In the genomic region with DNA sequence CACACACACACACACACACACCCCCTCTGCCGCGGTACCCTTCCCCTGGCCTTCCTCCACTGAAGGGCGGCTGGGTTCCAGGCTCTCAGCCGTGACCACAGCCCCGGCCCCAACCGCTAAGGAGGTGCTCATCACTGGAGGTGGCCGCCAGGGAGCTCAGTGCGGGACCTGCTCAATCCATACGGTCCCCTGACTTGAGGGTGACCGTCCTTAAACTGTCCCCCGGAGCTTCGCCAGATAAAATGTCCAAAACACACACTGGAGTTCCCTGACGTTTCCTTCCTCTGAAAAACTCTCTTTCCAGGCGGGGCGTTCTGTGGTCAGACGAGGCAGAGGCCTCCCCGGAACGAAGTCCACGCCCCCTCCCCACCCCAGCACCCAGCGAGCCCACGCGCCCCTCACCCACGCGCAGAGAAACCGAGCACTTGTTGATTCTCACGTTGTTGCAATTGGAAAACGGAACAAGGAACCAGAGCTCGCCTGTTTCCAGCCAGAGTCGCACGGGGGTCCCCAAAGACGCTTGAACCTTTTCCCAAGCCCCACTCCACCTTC, we compare ENCODE assay signal across 8 cellular contexts. TPM values are rescaled to one million over a fixed set of nuclear protein-coding genes. Genes with fewer than 3 reads are reported as not detected.
DNase-seq lines count a peak whose midpoint lies in the region; ATAC-seq, FAIRE-seq and TF ChIP-seq lines count a peak whose summit lies in the region.

No MANE protein-coding gene starts in this region.

- in situ Hi-C loops in GM12878 (cut with MboI) = no loop called here

- H3K9me3 ChIP-seq in GM12878 (replicated peaks; ENCODE audit: control insufficient read depth, insufficient read depth, low read length) (no peaks in the 10 kb centered on the region; the same call in 2 of the 3 replicates), keratinocyte (ENCODE audit: control insufficient read depth, low read depth, low read length) (no peaks in the 10 kb centered on the region)

- POLR2A ChIA-PET in GM12878 (lab: Charles Lee) = interaction anchor here (0.7 to 5.2 kb wide), 12 partner anchors 10 to 80 kb away, joined by 3 to 45 read pairs (median 4); no protein-coding TSS in a partner anchor

- no peak for TF ChIP-seq EP300 in GM12878 (IDR thresholded peaks at IDR 0.05; ENCODE audit: borderline replicate concordance in 1 of 2, control insufficient read depth in 1 of 2, low read depth in 2 of 2, low read length in 2 of 2)

- H3K9me1 ChIP-seq in keratinocyte (ENCODE audit: control insufficient read depth, extremely low read depth, insufficient read depth, low read length) = no peaks in the 10 kb centered on the region

- H3K79me2 ChIP-seq in GM12878 (ENCODE audit: control insufficient read depth, insufficient read depth, low read length) (peaks cover 66% of the 10 kb centered on the region), keratinocyte (ENCODE audit: control insufficient read depth, insufficient read depth, low read length) (peaks cover 32% of the 10 kb centered on the region)

- H3K27me3 ChIP-seq in GM12878 (replicated peaks in 1 of 2; ENCODE audit: control insufficient read depth in 2 of 2, insufficient read depth in 2 of 2, low read length in 1 of 2) (no peaks in the 10 kb centered on the region), keratinocyte (ENCODE audit: control insufficient read depth, extremely low read depth, insufficient read depth, low read length) (no peaks in the 10 kb centered on the region)

- intact Hi-C loops in GM12878 (cut with micrococcal nuclease; ENCODE audit: unreplicated experiment) = loop anchor here (5.0 kb wide), 1 partner anchor 129 kb away; no protein-coding TSS in a partner anchor

- H3K4me2 ChIP-seq in GM12878 (ENCODE audit: control insufficient read depth, insufficient read depth) = peak overlapping the region; percentile 60; the same call in 1 of the 2 replicates
- peak overlapping the region; percentile 72 for H3K4me2 ChIP-seq in keratinocyte (ENCODE audit: control insufficient read depth, extremely low read depth, insufficient read depth, low read depth, low read length)

- RAD21 ChIA-PET in GM12878 (lab: Charles Lee; ENCODE audit: unreplicated experiment) = interaction anchor here (1.0 to 9.0 kb wide), 10 partner anchors 7 to 80 kb away, joined by 3 to 73 read pairs (median 8); no protein-coding TSS in a partner anchor

- H3K27ac ChIP-seq in GM12878 (ENCODE audit: control insufficient read depth, insufficient read depth) (peak overlapping the region; percentile 97), keratinocyte (ENCODE audit: control insufficient read depth, insufficient read depth, low read length) (peak overlapping the region; percentile 94)

- H3K4me1 ChIP-seq in GM12878 (ENCODE audit: control insufficient read depth, insufficient read depth, low read length) (peaks cover 37% of the 10 kb centered on the region), keratinocyte (ENCODE audit: control insufficient read depth, extremely low read depth, insufficient read depth, low read length) (peaks cover 42% of the 10 kb centered on the region)

- no peaks in the 10 kb centered on the region for H3K36me3 ChIP-seq in GM12878 (ENCODE audit: control insufficient read depth in 2 of 2, insufficient read depth in 2 of 2, low read length in 1 of 2)
- H3K36me3 ChIP-seq in keratinocyte (ENCODE audit: control insufficient read depth in 2 of 2, extremely low read depth in 1 of 2, insufficient read depth in 2 of 2, low read length in 2 of 2) = peaks cover 0 to 3% of the 10 kb centered on the region in 2 experiments

- SMC1A ChIA-PET in GM12878 (lab: Charles Lee; ENCODE audit: uncharacterized antibody, unreplicated experiment) = interaction anchor here (0.5 to 2.9 kb wide), 16 partner anchors 10 to 312 kb away, joined by 3 to 27 read pairs (median 6); no protein-coding TSS in a partner anchor

- no peak; the same call in 1 of the 2 replicates for TF ChIP-seq POLR2A in GM12878 (IDR thresholded peaks at IDR 0.05; ENCODE audit: low read depth, low read length)

- TF ChIP-seq RAD21 in GM12878 (IDR thresholded peaks at IDR 0.05; ENCODE audit: insufficient read depth, low read depth, low read length) = no peak

- 0% methylated on average over 22 of the region's 31 CpGs for WGBS in GM12878 (ENCODE audit: insufficient coverage, insufficient replicate concordance, low lambda C conversion rate, missing lambda C conversion rate)

- peak; percentile 22 for DNase-seq in NCI-H510A (lab: John Stamatoyannopoulos, UW)
- no peak for DNase-seq in NCI-H510A treated with DMSO at 0.1 percent for 48 hours (lab: John Stamatoyannopoulos, UW)
- peak; percentile 71 for DNase-seq in RPMI8226
- DNase-seq in GM12878 (ENCODE audit: low read depth, low spot score) = no peak
- DNase-seq in keratinocyte (ENCODE audit: low read depth, low spot score) = no peak
- peak; percentile 37 to 49 for DNase-seq in stimulated activated CD4-positive, alpha-beta T cell treated with anti-CD3 and anti-CD28 coated beads, Interleukin-1b, Interleukin-23, amount 100 ng/mL, for 4 hours (ENCODE audit: low read depth in 2 of 2)
- no peak for DNase-seq in NCI-H1048 (lab: John Stamatoyannopoulos, UW)

- FAIRE-seq in GM12878 (lab: Jason Lieb, UNC) = no peak
- no peak for FAIRE-seq in keratinocyte (lab: Jason Lieb, UNC)

- dilution Hi-C loops in keratinocyte (cut with MboI; ENCODE audit: extremely low pct_ligation_motif_present, low sequenced_read_pairs) = no loop called here

- CTCF ChIA-PET in GM12878 (lab: Yijun Ruan, JAX) = interaction anchor here (0.7 to 4.5 kb wide), 10 partner anchors 9 to 131 kb away, joined by 3 to 19 read pairs (median 5); no protein-coding TSS in a partner anchor

- BruUV-seq in GM12878 (replicated peaks; lab: Mats Ljungman, UMichigan) = no TSS peak

- ATAC-seq in GM12878 = peak; percentile 30
- ATAC-seq in GM18517 (IDR thresholded peaks at IDR 0.05; ENCODE audit: unreplicated experiment) = no peak

- peak overlapping the region; percentile 98 for H3K4me3 ChIP-seq in GM12878
- H3K4me3 ChIP-seq in keratinocyte (ENCODE audit: control insufficient read depth in 2 of 3, extremely low read depth in 1 of 3, insufficient read depth in 2 of 3, low read depth in 1 of 3, low read length in 3 of 3) = peak overlapping the region; percentile 62 to 89 (median 71)

- peak overlapping the region; percentile 45; the same call in 1 of the 2 replicates for H2AFZ ChIP-seq in GM12878 (ENCODE audit: control insufficient read depth, low read depth, low read length)
- no peak overlapping the region for H2AFZ ChIP-seq in keratinocyte (ENCODE audit: control insufficient read depth, low read length)

- H4K20me1 ChIP-seq in GM12878 (ENCODE audit: control insufficient read depth, insufficient read depth) (no peaks in the 10 kb centered on the region), keratinocyte (ENCODE audit: control insufficient read depth, extremely low read depth, insufficient read depth, low read length) (no peaks in the 10 kb centered on the region)

- TF ChIP-seq CTCF in GM12878 (IDR thresholded peaks at IDR 0.05 in 2 of 3, conservative IDR thresholded peaks at IDR 0.05 in 1 of 3; ENCODE audit: control insufficient read depth in 2 of 3, extremely low read depth in 1 of 3, insufficient read depth in 1 of 3, low read depth in 3 of 3, low read length in 3 of 3) (no peak), keratinocyte (optimal IDR thresholded peaks at IDR 0.05 in 1 of 3, IDR thresholded peaks at IDR 0.05 in 1 of 3, conservative IDR thresholded peaks at IDR 0.05 in 1 of 3; ENCODE audit: extremely low read depth in 1 of 3, insufficient read depth in 2 of 3, low read length in 3 of 3) (no peak)

- H3K9ac ChIP-seq in GM12878 (ENCODE audit: control insufficient read depth, insufficient read depth, low read length) (peak overlapping the region; percentile 97), keratinocyte (ENCODE audit: control insufficient read depth, extremely low read depth, insufficient read depth, low read length) (peak overlapping the region; percentile 81)

TF ChIP-seq in GM12878, 131 proteins besides CTCF, POLR2A, EP300 and RAD21 (continues in another document):
- 0 out of 2 replicates have a peak, but pooled peaks have one; percentile 15 for TF ChIP-seq BACH1 (IDR thresholded peaks at IDR 0.05; ENCODE audit: borderline replicate concordance)
- peak; percentile 12; the same call in 1 of the 2 replicates for TF ChIP-seq SPI1 (IDR thresholded peaks at IDR 0.05; ENCODE audit: borderline replicate concordance, insufficient read depth, low read depth, low read length)
- TF ChIP-seq IKZF2 (IDR thresholded peaks at IDR 0.05) = peak; percentile 48 to 51; a peak in 2 of 4 replicates
- 0 out of 2 replicates have a peak, but pooled peaks have one; percentile 23 for TF ChIP-seq ZBED1 (IDR thresholded peaks at IDR 0.05; ENCODE audit: borderline replicate concordance)
- TF ChIP-seq CHD2 (IDR thresholded peaks at IDR 0.05; ENCODE audit: borderline replicate concordance, low read depth, low read length) = no peak
- TF ChIP-seq CBFB (IDR thresholded peaks at IDR 0.05; ENCODE audit: low read depth) = peak; percentile 51; the same call in 1 of the 2 replicates
- no peak for TF ChIP-seq TBL1XR1 (IDR thresholded peaks at IDR 0.05; ENCODE audit: low read depth, low read length)

RNA-seq across cellular contexts. Expression of a gene that starts 1.4 kb away (rescaled TPM):
- 143 and 147 TPM in 2 replicates for total RNA-seq in GM12878 (2013; cell fraction: nucleolus; rRNA removed)
- 41.1 and 43.2 TPM in 2 replicates for total RNA-seq in GM12878 (2014; rRNA removed)
- 33.5 and 34.6 TPM in 2 replicates for total RNA-seq in GM12878 (2014; rRNA removed; fragmentation: Illumina TruSeq; extraction: Trizol)
- total RNA-seq in GM12878 (2021) = 52.5 and 55.8 TPM in 2 replicates
- polyA plus RNA-seq in GM12878 (2011; ENCODE audit: low read depth) = 19.6 TPM
- polyA plus RNA-seq in GM12878 (2011; rRNA removed) = 67.8 and 75.9 TPM in 2 replicates
- polyA plus RNA-seq in GM12878 (2011; cell fraction: cytosol; rRNA removed) = 43.5 and 56.5 TPM in 2 replicates
- 42.3 and 48.6 TPM in 2 replicates for polyA plus RNA-seq in GM12878 (2011; cell fraction: nucleus; rRNA removed)
- 22.9 and 32.1 TPM in 2 replicates for polyA plus RNA-seq in GM12878 (2012)
- 38.6 and 41.9 TPM in 2 replicates for polyA plus RNA-seq in GM12878 (2014; fragmentation: Illumina TruSeq; extraction: Trizol)
- polyA plus RNA-seq in GM12878 (2014; fragmentation: Nextera tagmentation; extraction: Ambion mirVana) = 10 to 100 TPM; 12.2 to 13.3 TPM
- polyA plus RNA-seq in GM12878 (2014; rRNA removed) = 34.0 and 35.0 TPM in 2 replicates
- polyA plus RNA-seq in GM12878 (2016; fragmentation: Nextera tagmentation; extraction: Ambion mirVana) = 10 to 100 TPM; 42.2 to 42.4 TPM
- polyA minus RNA-seq in GM12878 (2011; rRNA and poly(A)+ RNA removed) = 65.0 and 79.1 TPM in 2 replicates
- polyA minus RNA-seq in GM12878 (2011; cell fraction: cytosol; rRNA and poly(A)+ RNA removed) = 29.4 and 33.1 TPM in 2 replicates
- polyA minus RNA-seq in GM12878 (2011; cell fraction: nucleus; rRNA and poly(A)+ RNA removed) = 36.0 and 54.1 TPM in 2 replicates
- 30.7 to 38.7 TPM (median 35.6 TPM) in 3 replicates for polyA plus RNA-seq in keratinocyte
- polyA plus RNA-seq in keratinocyte (2011; ENCODE audit: low read depth) = 38.5 TPM
- 30.1 and 40.6 TPM in 2 replicates for polyA plus RNA-seq in keratinocyte (2011; cell fraction: cytosol; rRNA removed)
- polyA plus RNA-seq in keratinocyte (2011; cell fraction: nucleus; rRNA removed) = 39.0 and 41.5 TPM in 2 replicates
- polyA plus RNA-seq in keratinocyte (2012; ENCODE audit: low replicate concordance) = 25.6 and 33.7 TPM in 2 replicates
- polyA minus RNA-seq in keratinocyte = 49.5 to 66.1 TPM (median 52.8 TPM) in 3 replicates
- 49.3 TPM for polyA minus RNA-seq in keratinocyte (2011; cell fraction: cytosol; rRNA and poly(A)+ RNA removed)
- 33.8 and 64.1 TPM in 2 replicates for polyA minus RNA-seq in keratinocyte (2011; cell fraction: nucleus; rRNA and poly(A)+ RNA removed)

Comparison
In these comparisons a context has a peak if more than half of its experiments do, and no peak if none do; other contexts are left out.
1. DNase-seq: peak in NCI-H510A (single experiment), RPMI8226 (single experiment) and stimulated activated CD4-positive, alpha-beta T cell treated with anti-CD3 and anti-CD28 coated beads, Interleukin-1b, Interleukin-23, amount 100 ng/mL, for 4 hours (2 of 2); none in NCI-H510A treated with DMSO at 0.1 percent for 48 hours (single experiment), GM12878 (single experiment), keratinocyte (single experiment) and NCI-H1048 (single experiment).